In the genomic region with DNA sequence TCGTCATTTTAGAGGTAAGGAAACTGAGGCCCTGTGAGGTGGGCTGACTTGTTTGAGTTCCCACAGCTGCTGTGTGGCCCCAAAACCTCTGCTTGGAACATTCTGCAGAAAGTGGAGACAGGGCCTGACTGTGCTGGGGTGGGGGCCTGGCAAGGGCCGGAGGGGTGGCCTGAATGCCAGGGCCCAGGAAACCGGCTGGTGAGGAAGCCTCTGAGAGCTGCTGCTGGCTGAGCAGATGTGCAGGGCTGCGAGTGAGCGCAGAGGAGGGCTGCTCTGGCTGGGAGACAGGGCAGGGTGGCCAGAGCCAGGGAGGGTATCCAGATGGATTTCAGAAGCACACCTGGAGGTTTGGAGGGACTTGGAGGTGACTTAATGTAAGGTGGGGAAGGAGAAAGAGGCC, we compare ENCODE assay signal across 15 cellular contexts. TPM values are rescaled to one million over a fixed set of nuclear protein-coding genes. Genes with fewer than 3 reads are reported as not detected.
DNase-seq lines count a peak whose midpoint lies in the region; ATAC-seq and TF ChIP-seq lines count a peak whose summit lies in the region.
"Had no signal": no experiment of that assay in that cellular context is flagged by ENCODE, and none has a peak within 500 bp of the region (broad histone marks: within the 10 kb centered on the region; RNA-seq: fewer than 3 reads in every experiment).

No MANE protein-coding gene starts in this region.

- H3K36me3 Mint-ChIP-seq in activated naive CD4-positive, alpha-beta T cell treated with anti-CD3 and anti-CD28 coated beads, Interleukin-2, amount 50 U/mL, for 72 hours = no peaks in the 10 kb centered on the region
- no peaks in the 10 kb centered on the region for H3K36me3 Mint-ChIP-seq in activated naive CD4-positive, alpha-beta T cell treated with anti-CD3 and anti-CD28 coated beads for 36 hours (ENCODE audit: low read depth)

- no peak overlapping the region for H2BK5ac ChIP-seq in neuronal stem cell (ENCODE audit: low read length)

- H3K27me3 Mint-ChIP-seq in activated naive CD4-positive, alpha-beta T cell treated with anti-CD3 and anti-CD28 coated beads for 36 hours (ENCODE audit: low read depth) = no peaks in the 10 kb centered on the region
- H3K27me3 Mint-ChIP-seq: CD4-positive, alpha-beta T cell had no signal

- no peaks in the 10 kb centered on the region for H3K27me3 ChIP-seq in RWPE2 (ENCODE audit: insufficient read depth, poor library complexity, severe bottlenecking)
- H3K27me3 ChIP-seq in neuronal stem cell (ENCODE audit: control insufficient read depth in 3 of 3, insufficient read depth in 3 of 3, low read depth in 1 of 3, low read length in 3 of 3) = peaks cover 0 to 71% (median 15%) of the 10 kb centered on the region in 3 experiments
- H3K27me3 ChIP-seq in adrenal gland = no peaks in the 10 kb centered on the region

- no peak overlapping the region for H3K18ac ChIP-seq in neuronal stem cell (ENCODE audit: low read length)

- TF ChIP-seq POLR2A in adrenal gland (IDR thresholded peaks at IDR 0.05) = no peak

- H3K23ac ChIP-seq in neuronal stem cell (ENCODE audit: low read depth, low read length, poor library complexity) = peak overlapping the region; percentile 66

- TF ChIP-seq CTCF in RWPE2 (IDR thresholded peaks at IDR 0.05; ENCODE audit: poor library complexity, severe bottlenecking) (no peak), adrenal gland (IDR thresholded peaks at IDR 0.05) (no peak)

- intact Hi-C loops in activated naive CD4-positive, alpha-beta T cell treated with anti-CD3 and anti-CD28 coated beads for 36 hours (cut with micrococcal nuclease) = no loop called here
- intact Hi-C loops in adrenal gland (cut with DNase I) = loop anchor here (5.0 to 10.0 kb wide), 2 partner anchors 74 to 201 kb away; no protein-coding TSS in a partner anchor

- H3K4me3 Mint-ChIP-seq in activated naive CD4-positive, alpha-beta T cell treated with anti-CD3 and anti-CD28 coated beads for 36 hours = no peak overlapping the region
- H3K4me3 Mint-ChIP-seq: B cell; CD4-positive, alpha-beta T cell had no signal

- H3K79me1 ChIP-seq in neuronal stem cell (ENCODE audit: low read depth, low read length) = no peaks in the 10 kb centered on the region

- H3K9me3 ChIP-seq in RWPE2 (ENCODE audit: severe bottlenecking) (no peaks in the 10 kb centered on the region), neuronal stem cell (replicated peaks in 1 of 2; ENCODE audit: control insufficient read depth in 2 of 2, insufficient read depth in 1 of 2, low read depth in 1 of 2, low read length in 2 of 2) (no peaks in the 10 kb centered on the region), adrenal gland (replicated peaks in 1 of 3) (no peaks in the 10 kb centered on the region)

- no peak overlapping the region for H3K4ac ChIP-seq in neuronal stem cell (ENCODE audit: low read length)

- no peak overlapping the region for H2BK12ac ChIP-seq in neuronal stem cell (ENCODE audit: low read length)

- H4K91ac ChIP-seq in neuronal stem cell (ENCODE audit: low read depth, low read length, poor library complexity) = no peak overlapping the region

- no peak overlapping the region for H2AFZ ChIP-seq in neuronal stem cell (ENCODE audit: low read length)

- H4K8ac ChIP-seq in neuronal stem cell (ENCODE audit: low read depth, low read length) = no peak overlapping the region

- no peak overlapping the region for H2BK120ac ChIP-seq in neuronal stem cell (ENCODE audit: low read depth, low read length)

- H3K27ac Mint-ChIP-seq in activated naive CD4-positive, alpha-beta T cell treated with anti-CD3 and anti-CD28 coated beads, Interleukin-2, amount 50 U/mL, for 72 hours = peak overlapping the region; percentile 29 to 40
- H3K27ac Mint-ChIP-seq in activated naive CD4-positive, alpha-beta T cell treated with anti-CD3 and anti-CD28 coated beads for 36 hours = no peak overlapping the region
- H3K27ac Mint-ChIP-seq: B cell; CD4-positive, alpha-beta T cell had no signal

- no peaks in the 10 kb centered on the region for H3K9me3 Mint-ChIP-seq in activated naive CD4-positive, alpha-beta T cell treated with anti-CD3 and anti-CD28 coated beads, Interleukin-2, amount 50 U/mL, for 72 hours
- no peaks in the 10 kb centered on the region for H3K9me3 Mint-ChIP-seq in activated naive CD4-positive, alpha-beta T cell treated with anti-CD3 and anti-CD28 coated beads for 36 hours
- H3K9me3 Mint-ChIP-seq: CD4-positive, alpha-beta T cell had no signal

- peaks cover 6% of the 10 kb centered on the region for H3K4me1 ChIP-seq in RWPE2 (ENCODE audit: insufficient read depth, poor library complexity, severe bottlenecking)
- peaks cover 2% of the 10 kb centered on the region in 2 donors for H3K4me1 ChIP-seq in neuronal stem cell (ENCODE audit: control insufficient read depth in 2 of 2, insufficient read depth in 1 of 2, low read depth in 1 of 2, low read length in 2 of 2)
- peaks cover 0 to 10% of the 10 kb centered on the region in 2 donors for H3K4me1 ChIP-seq in adrenal gland (replicated peaks in 1 of 2)

- no peak overlapping the region for H3K9ac ChIP-seq in neuronal stem cell (ENCODE audit: low read depth, low read length, poor library complexity)

- H3K4me3 ChIP-seq in RWPE2 (ENCODE audit: severe bottlenecking) (no peak overlapping the region), neuronal stem cell (ENCODE audit: low read length in 2 of 2) (no peak overlapping the region), adrenal gland (no peak overlapping the region)
- H3K4me3 ChIP-seq: GM12878 had no signal

- CTCF ChIA-PET in activated naive CD4-positive, alpha-beta T cell treated with anti-CD3 and anti-CD28 coated beads for 36 hours (lab: Charles Lee) = no interaction called here

- WGBS in neuronal stem cell (ENCODE audit: extremely low coverage in 2 of 2, insufficient read length in 2 of 2, insufficient replicate concordance in 1 of 2), 2 donors = no CpG with 5 or more reads among the region's 5 CpGs
- whole genome bisulfite sequencing in adrenal gland, 4 donors = 68 to 82% (median 75%) methylated on average over 5 of the region's 5 CpGs

- no peak overlapping the region for H3K4me2 ChIP-seq in neuronal stem cell (ENCODE audit: insufficient read depth, low read length, poor library complexity, severe bottlenecking)

- H3K36me3 ChIP-seq in RWPE2 (ENCODE audit: low read depth) (no peaks in the 10 kb centered on the region), neuronal stem cell (replicated peaks in 1 of 2; ENCODE audit: control insufficient read depth in 2 of 2, insufficient read depth in 2 of 2, low read length in 2 of 2) (no peaks in the 10 kb centered on the region), adrenal gland (replicated peaks in 1 of 2) (no peaks in the 10 kb centered on the region)

- no peak overlapping the region for H2BK15ac ChIP-seq in neuronal stem cell (ENCODE audit: low read length)

- peak overlapping the region; percentile 84 for H2AK5ac ChIP-seq in neuronal stem cell (ENCODE audit: low read depth, low read length)

- H3K27ac ChIP-seq in RWPE2 (ENCODE audit: poor library complexity, severe bottlenecking) (no peak overlapping the region), neuronal stem cell (replicated peaks; ENCODE audit: low read length) (no peak overlapping the region), adrenal gland (no peak overlapping the region)
- H3K27ac ChIP-seq: HL-60 had no signal

- peak overlapping the region; percentile 60 for H3K14ac ChIP-seq in neuronal stem cell (ENCODE audit: low read length)

- peaks cover 32% of the 10 kb centered on the region for H3K4me1 Mint-ChIP-seq in activated naive CD4-positive, alpha-beta T cell treated with anti-CD3 and anti-CD28 coated beads for 36 hours (ENCODE audit: low read depth)

- ATAC-seq in activated naive CD4-positive, alpha-beta T cell treated with anti-CD3 and anti-CD28 coated beads, Interleukin-2, amount 50 U/mL, for 72 hours = no peak
- no peak for ATAC-seq in RWPE2 (ENCODE audit: low read depth)
- no peak for ATAC-seq in HG03135 (IDR thresholded peaks at IDR 0.05; ENCODE audit: unreplicated experiment)
- ATAC-seq: GM12878, HCT116 had no signal

- peak in 1 of 2 donors; percentile 26 for DNase-seq in activated naive CD4-positive, alpha-beta T cell treated with anti-CD3 and anti-CD28 coated beads, Interleukin-2, amount 50 U/mL, for 72 hours (ENCODE audit: low spot score in 2 of 2)
- DNase-seq in activated naive CD4-positive, alpha-beta T cell treated with anti-CD3 and anti-CD28 coated beads for 36 hours = no peak
- DNase-seq in RWPE2 (ENCODE audit: low spot score) (peak; percentile 49), neuronal stem cell (ENCODE audit: low spot score) (no peak), NCI-H146 (lab: John Stamatoyannopoulos, UW) (no peak), adrenal gland (no peak)
- DNase-seq: C1 segment of cervical spinal cord; CD4-positive, alpha-beta T cell; DMS79 had no signal

RNA-seq across cellular contexts. Expression of gene INHBB, which starts 29.9 kb away (rescaled TPM):
- total RNA-seq in activated naive CD4-positive, alpha-beta T cell treated with anti-CD3 and anti-CD28 coated beads, Interleukin-2, amount 50 U/mL, for 72 hours = not detected
- not detected for total RNA-seq in activated naive CD4-positive, alpha-beta T cell treated with anti-CD3 and anti-CD28 coated beads for 36 hours
- not detected for polyA plus RNA-seq in neuronal stem cell (2013, experiment 1 of 2)
- polyA plus RNA-seq in neuronal stem cell (2013, experiment 2 of 2) = 0.01 TPM
- total RNA-seq in adrenal gland = 1 to 10 TPM; 1.1 to 9.1 (median 6.8) TPM
- polyA plus RNA-seq in adrenal gland = 1 to 10 TPM; 2.4 to 8.7 (median 8.5) TPM
- total RNA-seq: B cell; CD4-positive, alpha-beta T cell; G401 had no signal
- polyA plus RNA-seq: GM12878 had no signal
